Comparison of ENCODE assay signal across 26 cellular contexts in genomic region chr3:146170591-146170990, GRCh38.
"Had no signal": no experiment of that assay in that cellular context is flagged by ENCODE, and none has a peak within 500 bp of the region (broad histone marks: within the 10 kb centered on the region; RNA-seq: fewer than 3 reads in every experiment).

No MANE protein-coding gene starts in this region.

- H3K9ac ChIP-seq: neural progenitor cell, parathyroid adenoma had no signal

- DNase-seq: natural killer cell; occipital lobe; ovary; posterior cingulate gyrus; psoas muscle; right cardiac atrium; right lobe of liver; sigmoid colon; small intestine; stimulated activated CD4-positive, alpha-beta T cell treated with anti-CD3 and anti-CD28 coated beads, Interleukin-15, amount 100 ng/mL, for 24 hours; stimulated activated CD4-positive, alpha-beta T cell treated with anti-CD3 and anti-CD28 coated beads, Interleukin-4, amount 100 ng/mL, for 1 hour; stimulated activated CD4-positive, alpha-beta T cell treated with anti-CD3 and anti-CD28 coated beads, Interleukin-4, amount 100 ng/mL, for 4 hours; stimulated activated CD8-positive, alpha-beta memory T cell treated with anti-CD3 and anti-CD28 coated beads, Interleukin-4, amount 100 ng/mL, for 48 hours; stimulated activated naive CD4-positive, alpha-beta T cell; stimulated activated naive CD8-positive, alpha-beta T cell treated with anti-CD3 and anti-CD28 coated beads, Interleukin-15, amount 100 ng/mL, for 72 hours; stimulated activated naive CD8-positive, alpha-beta T cell treated with anti-CD3 and anti-CD28 coated beads, Interleukin-15, Interleukin-2, amounts not matched to agents 100 U/mL and 50 U/mL, for 24 hours; substantia nigra; testis; tibial artery; transverse colon; upper lobe of right lung; uterus had no signal

- H3K27ac ChIP-seq: neural progenitor cell, ovary, parathyroid adenoma, psoas muscle, right lobe of liver, sigmoid colon, suprapubic skin, testis, tibial artery, transverse colon, upper lobe of right lung, uterus had no signal

- H3K4me2 ChIP-seq: neural progenitor cell had no signal

- H3K4me3 ChIP-seq: neural progenitor cell, ovary, psoas muscle, right lobe of liver, sigmoid colon, suprapubic skin, testis, tibial artery, transverse colon, upper lobe of right lung, uterus had no signal

- H3K4me1 ChIP-seq: neural progenitor cell, parathyroid adenoma, psoas muscle, testis, upper lobe of right lung, uterus had no signal

- H3K79me2 ChIP-seq: parathyroid adenoma had no signal

- FAIRE-seq: small intestine had no signal

- H3K27me3 ChIP-seq: neural progenitor cell, ovary, right lobe of liver, sigmoid colon, suprapubic skin, testis, tibial artery, transverse colon, upper lobe of right lung, uterus had no signal

- ATAC-seq: natural killer cell; psoas muscle; right cardiac atrium; right lobe of liver; stimulated activated memory B cell treated with anti-CD40 and anti-IgM and Interleukin-4, amounts not matched to agents 10 μg/mL and 1 μg/mL and 100 μg/mL, for 72 hours; stimulated activated naive CD8-positive, alpha-beta T cell treated with anti-CD3 and anti-CD28 coated beads, Interleukin-15, amount 100 ng/mL, for 72 hours; stimulated activated naive CD8-positive, alpha-beta T cell treated with anti-CD3 and anti-CD28 coated beads, Interleukin-15, Interleukin-2, amounts not matched to agents 100 U/mL and 50 U/mL, for 24 hours; upper lobe of right lung had no signal

- H2AFZ ChIP-seq: neural progenitor cell, parathyroid adenoma had no signal

- H3K9me3 ChIP-seq: ovary, psoas muscle, right lobe of liver, sigmoid colon, suprapubic skin, testis, tibial artery, transverse colon, upper lobe of right lung, uterus had no signal

- H3K36me3 ChIP-seq: neural progenitor cell, ovary, right lobe of liver, sigmoid colon, suprapubic skin, transverse colon, upper lobe of right lung, uterus had no signal
